Comparison of ENCODE assay signal across 8 cellular contexts in genomic region chr11:117843666-117844484, GRCh38. TPM values are rescaled to one million over a fixed set of nuclear protein-coding genes. Genes with fewer than 3 reads are reported as not detected.
DNase-seq lines count a peak whose midpoint lies in the region; ATAC-seq and TF ChIP-seq lines count a peak whose summit lies in the region.

No MANE protein-coding gene starts in this region.

- no peak for ATAC-seq in GM21423 (IDR thresholded peaks at IDR 0.05; ENCODE audit: unreplicated experiment)

- TF ChIP-seq CTCF in suprapubic skin (IDR thresholded peaks at IDR 0.05), result peak; percentile 96 to 98

- TF ChIP-seq EP300 in suprapubic skin (IDR thresholded peaks at IDR 0.05), result no peak

- H3K27me3 ChIP-seq in suprapubic skin, result no peaks in the 10 kb centered on the region

- peaks cover 4% of the 10 kb centered on the region for H3K4me1 ChIP-seq in suprapubic skin

- H3K4me3 ChIP-seq in suprapubic skin, result no peak overlapping the region

- no peaks in the 10 kb centered on the region for H3K9me3 ChIP-seq in suprapubic skin

- no peaks in the 10 kb centered on the region for H3K36me3 ChIP-seq in suprapubic skin

- 24% methylated on average over 9 of the region's 9 CpGs for WGBS in suprapubic skin

- no peak overlapping the region for H3K27ac ChIP-seq in suprapubic skin

- DNase-seq in COR-L47 (lab: John Stamatoyannopoulos, UW) (peak; percentile 49), HPDE6-E6E7 (ENCODE audit: extremely low spot score) (peak; percentile 36), RPMI7951 (ENCODE audit: low read depth) (peak; percentile 46), fibroblast of the conjunctiva (ENCODE audit: low read depth) (peak; percentile 49), nucleus accumbens (lab: John Stamatoyannopoulos, UW) (peak in 47 of 56 donors; percentile 13 to 92 (median 61)), suprapubic skin (ENCODE audit: low spot score in 2 of 2) (peak; percentile 84 to 91)
- DNase-seq in activated T-helper 9 cell treated with anti-CD3 and anti-CD28 coated beads, Interleukin-2, amount 50 U/mL, for 16 hours (ENCODE audit: low read depth), result peak; percentile 72

- TF ChIP-seq POLR2A in suprapubic skin (IDR thresholded peaks at IDR 0.05), result no peak

RNA-seq across cellular contexts. Expression of gene FXYD2, which starts 19.3 kb away (rescaled TPM):
- 0.10 TPM in 1 of 2 replicates, not detected in the other for total RNA-seq in RPMI7951 (2014; rRNA removed; shearing (Covaris generic))
- not detected for total RNA-seq in suprapubic skin

RNA-seq across cellular contexts. Expression of gene FXYD6, which starts 32.6 kb away (rescaled TPM):
- total RNA-seq in RPMI7951 (2014; rRNA removed; shearing (Covaris generic)), result 0.24 and 0.78 TPM in 2 replicates
- total RNA-seq in suprapubic skin, result 10 to 100 TPM in 2 of 4 donors, 1 to 10 TPM in 2; 4.8 to 15.9 (median 9.5) TPM

RNA-seq across cellular contexts. Expression of gene DSCAML1, which starts 46.9 kb away (rescaled TPM):
- total RNA-seq in RPMI7951 (2014; rRNA removed; shearing (Covaris generic)), result not detected in 2 replicates
- total RNA-seq in suprapubic skin, result under 1 TPM in 3 of 4 donors, not detected in 1; 0.11 to 0.24 (median 0.21) TPM

Comparison
In these comparisons a context has a peak if more than half of its experiments do, and no peak if none do; other contexts are left out.
1. DNase-seq: peak in every context shown above with its lines; median percentile 88 in suprapubic skin; 72 in activated T-helper 9 cell treated with anti-CD3 and anti-CD28 coated beads, Interleukin-2, amount 50 U/mL, for 16 hours; 61 in nucleus accumbens; 49 in COR-L47; 49 in fibroblast of the conjunctiva; 46 in RPMI7951; 36 in HPDE6-E6E7.